1 cellular context compared by ENCODE assay signal in the genomic region with DNA sequence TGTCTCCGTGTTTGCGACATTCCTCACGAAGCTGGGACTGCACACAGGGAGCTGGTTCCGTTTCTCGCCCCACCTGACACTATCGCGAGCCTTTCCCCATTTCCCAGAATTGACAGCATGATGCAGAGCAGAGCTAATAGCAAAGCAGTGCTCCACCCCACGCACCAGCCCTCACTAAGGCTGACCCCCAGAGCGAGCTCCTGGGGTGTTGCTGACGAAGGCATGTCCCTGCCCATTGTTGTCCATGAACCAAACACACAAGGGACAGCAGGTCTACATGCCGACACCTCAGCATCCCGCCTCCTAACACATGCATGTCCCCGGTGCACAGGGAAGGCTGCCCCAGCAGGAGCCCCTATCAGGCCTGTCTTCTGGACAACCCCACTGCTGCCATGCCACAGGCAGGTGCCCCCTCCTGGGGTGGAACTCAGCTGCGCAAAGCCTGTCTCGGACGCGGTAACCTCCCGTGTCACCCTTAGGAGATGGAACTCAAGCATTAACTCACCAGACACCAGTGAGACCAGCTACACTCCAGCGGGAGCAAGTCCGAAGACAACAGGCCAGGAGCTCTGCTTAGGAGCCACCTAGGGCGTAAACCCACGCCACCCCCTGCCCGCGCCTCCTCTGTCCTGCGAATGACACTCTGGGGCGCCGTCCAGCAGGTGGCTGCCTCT.
TF ChIP-seq lines count a peak whose summit lies in the region.

No MANE protein-coding gene starts in this region.

TF ChIP-seq in H1, 55 proteins besides CTCF, POLR2A, EP300 and RAD21:
- TF ChIP-seq TCF12 (IDR thresholded peaks at IDR 0.05; ENCODE audit: low read depth, low read length) (no peak), POU5F1 (IDR thresholded peaks at IDR 0.05; ENCODE audit: low read depth, low read length) (no peak)
